Comparison of ENCODE assay signal across 23 cellular contexts in the genomic region with DNA sequence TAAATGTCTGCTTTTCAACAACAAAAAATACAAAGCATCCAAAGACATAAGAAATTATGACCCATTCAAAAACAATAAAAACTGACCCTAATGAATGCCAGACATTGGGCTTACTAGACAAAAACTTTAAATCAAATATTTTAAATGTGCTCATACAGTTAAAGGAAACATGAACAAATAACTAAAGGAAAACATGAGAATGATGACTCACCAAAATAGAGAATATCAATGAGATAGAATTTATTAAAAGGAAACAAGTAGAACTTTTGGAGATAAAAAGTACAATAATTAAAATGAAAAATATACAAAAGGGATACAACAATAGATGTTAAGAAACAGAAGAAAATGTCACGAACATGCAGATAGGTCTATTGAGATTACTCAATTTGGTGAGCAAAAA.
DNase-seq lines count a peak whose midpoint lies in the region; ATAC-seq, FAIRE-seq and TF ChIP-seq lines count a peak whose summit lies in the region.
"Had no signal": no experiment of that assay in that cellular context is flagged by ENCODE, and none has a peak within 500 bp of the region (broad histone marks: within the 10 kb centered on the region; RNA-seq: fewer than 3 reads in every experiment).

No MANE protein-coding gene starts in this region.

- dilution Hi-C loops in IMR-90 (cut with HindIII; ENCODE audit: low sequenced_read_pairs, unreplicated experiment), result no loop called here

- no peaks in the 10 kb centered on the region for H3K36me3 ChIP-seq in IMR-90 (ENCODE audit: control insufficient read depth, insufficient read depth, low read length)
- H3K36me3 ChIP-seq in HAP-1 (replicated peaks), result no peaks in the 10 kb centered on the region
- no peaks in the 10 kb centered on the region for H3K36me3 ChIP-seq in mucosa of descending colon (ENCODE audit: low read depth)
- H3K36me3 ChIP-seq: BE2C; BLaER1 treated with 17β-estradiol and CSF1 and Interleukin-3, amounts not matched to agents 10 nM and 100 nM had no signal

- H2AK9ac ChIP-seq in IMR-90 (replicated peaks; ENCODE audit: low read depth, low read length, poor library complexity), result no peak overlapping the region

- CTCF ChIA-PET in IMR-90 (lab: Yijun Ruan, JAX), result no interaction called here

- no peak for TF ChIP-seq POLR2A in IMR-90 (IDR thresholded peaks at IDR 0.05; ENCODE audit: low read depth, low read length)

- no peak overlapping the region for H2AK5ac ChIP-seq in IMR-90 (ENCODE audit: low read depth, low read length)

- H3K27me3 ChIP-seq in IMR-90 (ENCODE audit: control insufficient read depth, insufficient read depth, low read length), result no peaks in the 10 kb centered on the region; the same call in 1 of the 2 replicates
- H3K27me3 ChIP-seq in HAP-1 (ENCODE audit: low read depth), result no peaks in the 10 kb centered on the region
- H3K27me3 ChIP-seq: BE2C; BLaER1 treated with 17β-estradiol and CSF1 and Interleukin-3, amounts not matched to agents 10 nM and 100 nM had no signal

- FAIRE-seq in A204.1 (lab: Jason Lieb, UNC), result peak; percentile 35
- FAIRE-seq in colon (lab: Jason Lieb, UNC), result peak; percentile 57
- FAIRE-seq: D721Med, GM12878, GM19239, H1 had no signal

- in situ Hi-C loops in IMR-90 (cut with MboI; ENCODE audit: low sequenced_read_pairs), result no loop called here
- in situ Hi-C loops in HAP-1 (cut with MboI; ENCODE audit: low sequenced_read_pairs), result no loop called here

- H2BK5ac ChIP-seq in IMR-90 (ENCODE audit: low read depth, low read length, poor library complexity, severe bottlenecking), result no peak overlapping the region

- no peak overlapping the region for H4K91ac ChIP-seq in IMR-90 (ENCODE audit: insufficient read depth, low read depth, low read length)

- H3K18ac ChIP-seq in IMR-90 (ENCODE audit: low read depth, low read length), result no peak overlapping the region

- no peak for ATAC-seq in IMR-90 (ENCODE audit: low read depth)
- ATAC-seq in mucosa of descending colon, result no peak
- ATAC-seq: GM12878, HCT116 had no signal

- H3K27ac ChIP-seq in IMR-90 (ENCODE audit: insufficient read depth, low read length), result no peak overlapping the region
- H3K27ac ChIP-seq: BLaER1 treated with 17β-estradiol and CSF1 and Interleukin-3, amounts not matched to agents 10 nM and 100 nM; GM23248 had no signal

- H3K4me3 ChIP-seq in IMR-90 (ENCODE audit: insufficient read depth, low read depth, low read length), result no peak overlapping the region
- H3K4me3 ChIP-seq in HAP-1, result no peak overlapping the region
- no peak overlapping the region for H3K4me3 ChIP-seq in mucosa of descending colon
- H3K4me3 ChIP-seq: BLaER1 treated with 17β-estradiol and CSF1 and Interleukin-3, amounts not matched to agents 10 nM and 100 nM; GM12878; GM23248 had no signal

- no peak overlapping the region for H2AFZ ChIP-seq in IMR-90 (replicated peaks; ENCODE audit: low read length, poor library complexity)
- H2AFZ ChIP-seq: GM23248 had no signal

- BruUV-seq in IMR-90 (replicated peaks; lab: Mats Ljungman, UMichigan), result no TSS peak

- H4K5ac ChIP-seq in IMR-90 (ENCODE audit: low read depth, low read length), result no peak overlapping the region

- no peak overlapping the region for H2BK15ac ChIP-seq in IMR-90 (ENCODE audit: low read depth, low read length)

- no peaks in the 10 kb centered on the region for H4K20me1 ChIP-seq in IMR-90 (ENCODE audit: insufficient read depth, low read length)
- H4K20me1 ChIP-seq: BLaER1 treated with 17β-estradiol and CSF1 and Interleukin-3, amounts not matched to agents 10 nM and 100 nM had no signal

- no peak overlapping the region for H3K9ac ChIP-seq in IMR-90 (ENCODE audit: low read depth, low read length)
- H3K9ac ChIP-seq: BLaER1 treated with 17β-estradiol and CSF1 and Interleukin-3, amounts not matched to agents 10 nM and 100 nM; GM23248 had no signal

- H3K9me3 ChIP-seq in IMR-90 (ENCODE audit: control insufficient read depth, insufficient read depth, low read length) (0 out of 2 replicates have a peak, but pooled peaks cover 2% of the 10 kb centered on the region), HAP-1 (no peaks in the 10 kb centered on the region; the same call in 1 of the 2 replicates), mucosa of descending colon (peaks cover 20% of the 10 kb centered on the region)
- H3K9me3 ChIP-seq: BE2C had no signal

- TF ChIP-seq CTCF in IMR-90 (conservative IDR thresholded peaks at IDR 0.05; ENCODE audit: low read depth, low read length) (no peak), mucosa of descending colon (IDR thresholded peaks at IDR 0.05) (no peak)

- H2BK20ac ChIP-seq in IMR-90 (ENCODE audit: low read depth, low read length), result no peak overlapping the region

- no peak for TF ChIP-seq RAD21 in IMR-90 (IDR thresholded peaks at IDR 0.05; ENCODE audit: low read length)

- no peak overlapping the region for H3K23ac ChIP-seq in IMR-90 (ENCODE audit: low read depth, low read length)

- no peaks in the 10 kb centered on the region for H3K79me1 ChIP-seq in IMR-90 (ENCODE audit: low read depth in 1 of 2, low read length in 2 of 2)

- no peak overlapping the region for H3K56ac ChIP-seq in IMR-90 (ENCODE audit: extremely low read depth, insufficient read depth, low read length)

- H3K4me1 ChIP-seq in IMR-90 (ENCODE audit: control insufficient read depth, insufficient read depth, low read length) (no peaks in the 10 kb centered on the region), HAP-1 (no peaks in the 10 kb centered on the region), mucosa of descending colon (ENCODE audit: low read depth) (no peaks in the 10 kb centered on the region)
- H3K4me1 ChIP-seq: BE2C; BLaER1 treated with 17β-estradiol and CSF1 and Interleukin-3, amounts not matched to agents 10 nM and 100 nM had no signal

- DNase-seq in IMR-90, result no peak
- no peak for DNase-seq in HAP-1 (ENCODE audit: low spot score in 2 of 2)
- DNase-seq in mucosa of descending colon, result no peak
- no peak for DNase-seq in 8988T
- DNase-seq: ACHN; AML-193; BE2C; CD4-positive, alpha-beta T cell; CD8-positive, alpha-beta memory T cell; DMS 273 treated with DMSO at 0.1 percent for 48 hours; DMS79; EL; GDM1; GM23248; H7 had no signal

- H4K8ac ChIP-seq in IMR-90 (ENCODE audit: low read depth in 2 of 2, low read length in 2 of 2), result no peak overlapping the region

- H3K4ac ChIP-seq in IMR-90 (ENCODE audit: low read depth, low read length), result no peak overlapping the region

- H3K14ac ChIP-seq in IMR-90 (replicated peaks; ENCODE audit: low read depth, low read length), result no peak overlapping the region

- H3K4me2 ChIP-seq in IMR-90 (ENCODE audit: low read depth, low read length), result no peak overlapping the region
- H3K4me2 ChIP-seq: BLaER1 treated with 17β-estradiol and CSF1 and Interleukin-3, amounts not matched to agents 10 nM and 100 nM had no signal

- H2BK120ac ChIP-seq in IMR-90 (ENCODE audit: low read depth, low read length), result no peak overlapping the region

- H3K9me1 ChIP-seq in IMR-90 (ENCODE audit: insufficient read depth, low read length), result no peaks in the 10 kb centered on the region

- intact Hi-C loops in IMR-90 (cut with micrococcal nuclease) (no loop called here), mucosa of descending colon (cut with DNase I, micrococcal nuclease) (no loop called here)

- no CpG with 5 or more reads among the region's 1 CpG for WGBS in IMR-90 (ENCODE audit: extremely low coverage in 2 of 2, insufficient read length in 1 of 2), 2 experiments

- POLR2A ChIA-PET in IMR-90 (lab: Charles Lee; ENCODE audit: unreplicated experiment), result no interaction called here

TF ChIP-seq in IMR-90, 13 proteins besides CTCF, POLR2A, EP300 and RAD21:
- TF ChIP-seq USF2 (IDR thresholded peaks at IDR 0.05; ENCODE audit: low read depth, low read length), result no peak
- no peak for TF ChIP-seq RFX5 (IDR thresholded peaks at IDR 0.05; ENCODE audit: low read depth, low read length)
- 0 out of 2 replicates have a peak, but pooled peaks have one; percentile 5 for TF ChIP-seq MAFK (IDR thresholded peaks at IDR 0.05; ENCODE audit: low read depth, low read length)
TF ChIP-seq in IMR-90: peak in this region for 1.
